1 cellular context compared by ENCODE assay signal in the genomic region with DNA sequence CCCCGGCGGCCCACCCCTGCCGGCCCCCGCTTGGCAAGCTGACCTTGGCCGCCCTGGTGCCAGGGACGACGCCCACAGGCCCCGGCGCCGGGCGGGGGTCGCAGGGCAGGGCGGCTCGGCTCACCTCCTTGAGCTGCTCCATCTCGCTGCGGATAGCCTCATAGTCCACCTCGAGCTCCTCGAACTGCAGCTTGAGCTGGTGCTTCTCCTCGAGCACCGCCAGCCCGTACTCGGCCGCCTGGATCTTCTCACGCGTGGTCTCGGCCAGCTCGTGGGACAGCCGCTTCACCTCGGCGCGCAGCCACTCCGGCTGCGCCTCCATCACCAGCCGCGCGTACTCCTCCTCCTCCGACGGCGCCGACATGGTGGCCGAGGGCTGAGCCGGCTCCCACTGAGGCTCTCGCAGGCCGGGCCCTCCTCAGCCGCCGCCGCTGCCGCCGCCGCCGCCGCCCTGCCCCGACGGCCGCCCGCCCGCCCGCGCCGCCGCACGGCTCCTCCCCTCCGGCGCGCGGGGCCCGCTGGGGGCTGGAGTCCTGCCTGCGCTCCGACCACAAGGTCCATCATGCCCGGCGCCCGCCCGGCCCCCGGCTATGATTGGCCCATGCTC.
A peak's percentile ranks its signal among the peaks of the same experiment; 100 is the strongest.
TF ChIP-seq lines count a peak whose summit lies in the region.

A gene (minus strand): TSS at position 453 of the 607 bp plus-strand sequence. CDS start 89 bp downstream, at position 364.

TF ChIP-seq in IMR-90, 13 proteins besides CTCF, POLR2A, EP300 and RAD21 (continued from another document):
- TF ChIP-seq RFX5 (IDR thresholded peaks at IDR 0.05; ENCODE audit: low read depth, low read length) = no peak
- TF ChIP-seq MXI1 (IDR thresholded peaks at IDR 0.05; ENCODE audit: borderline replicate concordance, low read depth, low read length) = peak; percentile 42; the same call in 1 of the 2 replicates
- TF ChIP-seq CHD1 (IDR thresholded peaks at IDR 0.05; ENCODE audit: low read depth, low read length) = no peak
- TF ChIP-seq MAFK (IDR thresholded peaks at IDR 0.05; ENCODE audit: low read depth, low read length) = no peak
